In genomic region chr1:89615676-89616598, GRCh38 we compare ENCODE assay signal across 9 cellular contexts. TPM values are rescaled to one million over a fixed set of nuclear protein-coding genes. Genes with fewer than 3 reads are reported as not detected.
A peak's percentile ranks its signal among the peaks of the same experiment; 100 is the strongest.
DNase-seq lines count a peak whose midpoint lies in the region; ATAC-seq and TF ChIP-seq lines count a peak whose summit lies in the region.
"Had no signal": no experiment of that assay in that cellular context is flagged by ENCODE, and none has a peak within 500 bp of the region (broad histone marks: within the 10 kb centered on the region; RNA-seq: fewer than 3 reads in every experiment).

No MANE protein-coding gene starts in this region.

- H3K36me3 ChIP-seq in Panc1 (ENCODE audit: control insufficient read depth, insufficient read depth, low read length), result no peaks in the 10 kb centered on the region
- no peaks in the 10 kb centered on the region for H3K36me3 ChIP-seq in stomach

- H3K36me3 Mint-ChIP-seq in activated CD4-positive, alpha-beta T cell treated with anti-CD3 and anti-CD28 coated beads for 36 hours (ENCODE audit: low read depth), result peaks cover 59% of the 10 kb centered on the region

- in situ Hi-C loops in Panc1 (cut with HindIII; ENCODE audit: low pct_unique_long_range_greater_than_20kb, low sequenced_read_pairs), result no loop called here

- H3K9me3 ChIP-seq in Panc1 (ENCODE audit: control insufficient read depth, insufficient read depth, low read depth, low read length) (no peaks in the 10 kb centered on the region), stomach (no peaks in the 10 kb centered on the region)

- H3K27me3 ChIP-seq in Panc1 (ENCODE audit: control insufficient read depth, insufficient read depth, low read length) (no peaks in the 10 kb centered on the region), stomach (no peaks in the 10 kb centered on the region)

- TF ChIP-seq CTCF in Panc1 (IDR thresholded peaks at IDR 0.05), result peak; percentile 70
- TF ChIP-seq CTCF in fibroblast of mammary gland (conservative IDR thresholded peaks at IDR 0.05; ENCODE audit: control insufficient read depth, insufficient read depth, low read depth, low read length), result peak; percentile 38
- peak in 3 of 7 experiments; percentile 17 to 29 (median 25) for TF ChIP-seq CTCF in stomach (IDR thresholded peaks at IDR 0.05)

- 47 to 81% (median 69%) methylated on average over 2 to 3 of the region's 3 CpGs for WGBS in stomach, 5 donors

- H3K4me1 ChIP-seq in Panc1 (ENCODE audit: control insufficient read depth, insufficient read depth, low read length), result no peaks in the 10 kb centered on the region
- no peaks in the 10 kb centered on the region for H3K4me1 ChIP-seq in stomach

- H3K4me3 ChIP-seq in Panc1 (ENCODE audit: low read depth in 2 of 2, low read length in 2 of 2) (no peak overlapping the region), fibroblast of mammary gland (ENCODE audit: control insufficient read depth, low read depth, low read length) (no peak overlapping the region), stomach (no peak overlapping the region)

- POLR2A ChIA-PET in activated CD4-positive, alpha-beta T cell treated with anti-CD3 and anti-CD28 coated beads for 36 hours (lab: Charles Lee), result interaction anchor here (1.1 kb wide), 1 partner anchor 13 kb away, joined by 3 read pairs; no protein-coding TSS in a partner anchor
- POLR2A ChIA-PET in Panc1 (lab: Charles Lee), result no interaction called here

- peaks cover 86% of the 10 kb centered on the region for H3K4me1 Mint-ChIP-seq in activated CD4-positive, alpha-beta T cell treated with anti-CD3 and anti-CD28 coated beads for 36 hours

- ATAC-seq in activated CD4-positive, alpha-beta T cell treated with anti-CD3 and anti-CD28 coated beads for 36 hours, result no peak
- ATAC-seq in Panc1 (peak; percentile 83), GM18519 (IDR thresholded peaks at IDR 0.05; ENCODE audit: low FRiP score, unreplicated experiment) (no peak), GM19351 (IDR thresholded peaks at IDR 0.05; ENCODE audit: unreplicated experiment) (no peak)

- no peaks in the 10 kb centered on the region for H3K27me3 Mint-ChIP-seq in activated CD4-positive, alpha-beta T cell treated with anti-CD3 and anti-CD28 coated beads for 36 hours
- H3K27me3 Mint-ChIP-seq: IgD-negative memory B cell had no signal

- TF ChIP-seq POLR2A in stomach (IDR thresholded peaks at IDR 0.05), result no peak

- intact Hi-C loops in activated CD4-positive, alpha-beta T cell treated with anti-CD3 and anti-CD28 coated beads for 36 hours (cut with DNase I, micrococcal nuclease), result no loop called here
- intact Hi-C loops in Panc1 (cut with micrococcal nuclease; ENCODE audit: unreplicated experiment), result no loop called here
- intact Hi-C loops in stomach (cut with DNase I; ENCODE audit: low total_unique reads), result no loop called here

- no peak overlapping the region for H3K27ac Mint-ChIP-seq in activated CD4-positive, alpha-beta T cell treated with anti-CD3 and anti-CD28 coated beads for 36 hours

- CTCF ChIA-PET in activated CD4-positive, alpha-beta T cell treated with anti-CD3 and anti-CD28 coated beads for 36 hours (lab: Charles Lee), result interaction anchor here (0.6 to 7.8 kb wide), 20 partner anchors 8 to 155 kb away, joined by 3 to 73 read pairs (median 3); partner anchors contain the start of gene LRRC8C
- CTCF ChIA-PET in Panc1 (lab: Charles Lee), result interaction anchor here (0.6 to 0.9 kb wide), 2 partner anchors 31 to 147 kb away, joined by 3 to 9 read pairs; no protein-coding TSS in a partner anchor

- BruUV-seq in Panc1 (replicated peaks; lab: Mats Ljungman, UMichigan), result no TSS peak

- TF ChIP-seq EP300 in stomach (IDR thresholded peaks at IDR 0.05), result no peak

- no peak overlapping the region for H3K4me3 Mint-ChIP-seq in activated CD4-positive, alpha-beta T cell treated with anti-CD3 and anti-CD28 coated beads for 36 hours
- H3K4me3 Mint-ChIP-seq: IgD-negative memory B cell had no signal

- H3K27ac ChIP-seq in Panc1 (ENCODE audit: low read length) (no peak overlapping the region), stomach (no peak overlapping the region)

- peak; percentile 46 for DNase-seq in activated CD4-positive, alpha-beta T cell treated with anti-CD3 and anti-CD28 coated beads for 36 hours
- no peak for DNase-seq in activated CD4-positive, alpha-beta T cell treated with anti-CD3 and anti-CD28 coated beads for 4 hours
- DNase-seq in Panc1 (ENCODE audit: low read depth, low spot score), result no peak
- DNase-seq in fibroblast of mammary gland (ENCODE audit: low read depth), result no peak
- peak; percentile 39 for DNase-seq in stomach
- no peak for DNase-seq in kidney glomerular epithelial cell (lab: John Stamatoyannopoulos, UW)

- H3K9me3 Mint-ChIP-seq in activated CD4-positive, alpha-beta T cell treated with anti-CD3 and anti-CD28 coated beads for 36 hours (ENCODE audit: low read depth), result peaks cover 23% of the 10 kb centered on the region

RNA-seq across cellular contexts. Expression of gene LRRC8C, which starts 17.0 kb away (rescaled TPM):
- 10 to 100 TPM; 31.5 to 37.1 TPM for total RNA-seq in activated CD4-positive, alpha-beta T cell treated with anti-CD3 and anti-CD28 coated beads for 36 hours
- 17.1 TPM for total RNA-seq in Panc1 (2021; ENCODE audit: unreplicated experiment)
- polyA plus RNA-seq in Panc1 (2012; ENCODE audit: insufficient read length), result 6.5 TPM
- total RNA-seq in stomach, result 10 to 100 TPM in 2 of 5 donors, 1 to 10 TPM in 1, under 1 TPM in 2; 0.45 to 14.8 (median 4.5) TPM
- polyA plus RNA-seq in stomach, result 1 to 10 TPM in 2 of 3 donors, under 1 TPM in 1; 1.00 to 1.5 (median 1.2) TPM

Comparison
In these comparisons a context has a peak if more than half of its experiments do, and no peak if none do; other contexts are left out.
1. DNase-seq: peak in activated CD4-positive, alpha-beta T cell treated with anti-CD3 and anti-CD28 coated beads for 36 hours (single experiment) and stomach (single experiment); none in activated CD4-positive, alpha-beta T cell treated with anti-CD3 and anti-CD28 coated beads for 4 hours (0 of 2), Panc1 (single experiment), fibroblast of mammary gland (single experiment) and kidney glomerular epithelial cell (single experiment).